Comparison of ENCODE assay signal across 20 cellular contexts in genomic region chr11:73230931-73231330, GRCh38. TPM values are rescaled to one million over a fixed set of nuclear protein-coding genes. Genes with fewer than 3 reads are reported as not detected.
DNase-seq lines count a peak whose midpoint lies in the region; FAIRE-seq and TF ChIP-seq lines count a peak whose summit lies in the region.
"Had no signal": no experiment of that assay in that cellular context is flagged by ENCODE, and none has a peak within 500 bp of the region (broad histone marks: within the 10 kb centered on the region; RNA-seq: fewer than 3 reads in every experiment).

No MANE protein-coding gene starts in this region.

- TF ChIP-seq CTCF in Peyer's patch (IDR thresholded peaks at IDR 0.05) (no peak), kidney (IDR thresholded peaks at IDR 0.05; ENCODE audit: borderline replicate concordance, extremely low read depth, insufficient read depth) (no peak), spleen (IDR thresholded peaks at IDR 0.05 in 8 of 11, conservative IDR thresholded peaks at IDR 0.05 in 3 of 11) (no peak)

- H3K27ac ChIP-seq in Peyer's patch, result no peak overlapping the region
- H3K27ac ChIP-seq in kidney (ENCODE audit: low read depth in 2 of 2, low read length in 2 of 2), result no peak overlapping the region
- H3K27ac ChIP-seq in spleen, result no peak overlapping the region
- H3K27ac ChIP-seq: SJSA1 had no signal

- H3K4me3 ChIP-seq in Peyer's patch, result no peak overlapping the region
- H3K4me3 ChIP-seq in kidney (ENCODE audit: low read length in 2 of 2), result no peak overlapping the region
- H3K4me3 ChIP-seq in spleen, result no peak overlapping the region
- H3K4me3 ChIP-seq: SJSA1 had no signal

- peak; percentile 44 for DNase-seq in activated effector memory CD4-positive, alpha-beta T cell treated with anti-CD3 and anti-CD28 coated beads, Interleukin-2, amount 50 U/mL, for 16 hours
- no peak for DNase-seq in activated effector memory CD4-positive, alpha-beta T cell treated with Interleukin-2 at 50 U/mL for 16 hours
- DNase-seq in Peyer's patch (peak in 2 of 3 donors; percentile 9 to 32), kidney (peak; percentile 48), spleen (peak; percentile 31), T-helper 9 cell (no peak), NCI-H446 (lab: John Stamatoyannopoulos, UW) (no peak), NCI-H748 treated with DMSO at 0.1 percent for 48 hours (lab: John Stamatoyannopoulos, UW) (no peak)
- DNase-seq: AML-193, COR-L47, DMS153, EL, NCI-H1048, NCI-H1436 treated with DMSO at 0.1 percent for 48 hours, NCI-H2081 treated with DMSO at 0.1 percent for 48 hours, NCI-H2227 treated with DMSO at 0.1 percent for 48 hours, NCI-H526 had no signal

- H3K27me3 ChIP-seq in Peyer's patch (no peaks in the 10 kb centered on the region), spleen (replicated peaks in 1 of 7) (no peaks in the 10 kb centered on the region)
- H3K27me3 ChIP-seq: SJSA1 had no signal

- FAIRE-seq in kidney (lab: Jason Lieb, UNC), result no peak
- FAIRE-seq: GM19239 had no signal

- peaks cover 0 to 9% (median 0%) of the 10 kb centered on the region in 4 donors for H3K4me1 ChIP-seq in Peyer's patch
- H3K4me1 ChIP-seq in kidney (ENCODE audit: control insufficient read depth in 1 of 2, insufficient read depth in 1 of 2, low read depth in 1 of 2, low read length in 2 of 2), result no peaks in the 10 kb centered on the region
- H3K4me1 ChIP-seq in spleen, result peaks cover 0 to 16% (median 3%) of the 10 kb centered on the region in 6 donors
- H3K4me1 ChIP-seq: SJSA1 had no signal

- TF ChIP-seq POLR2A in Peyer's patch (IDR thresholded peaks at IDR 0.05), result no peak
- TF ChIP-seq POLR2A in spleen (IDR thresholded peaks at IDR 0.05), result no peak

- peaks cover 0 to 14% (median 0%) of the 10 kb centered on the region in 3 donors for H3K36me3 ChIP-seq in Peyer's patch
- no peaks in the 10 kb centered on the region for H3K36me3 ChIP-seq in kidney (ENCODE audit: control insufficient read depth in 1 of 2, insufficient read depth in 2 of 2, low read length in 2 of 2)
- H3K36me3 ChIP-seq in spleen, result peaks cover 0 to 54% (median 2%) of the 10 kb centered on the region in 6 donors
- H3K36me3 ChIP-seq: SJSA1 had no signal

- 88 to 95% (median 94%) methylated on average over 7 of the region's 7 CpGs for whole genome bisulfite sequencing in spleen, 5 donors

- intact Hi-C loops in kidney (cut with DNase I) (no loop called here), spleen (cut with DNase I; ENCODE audit: low total_unique reads) (no loop called here)

- H3K9ac ChIP-seq in kidney (ENCODE audit: low read length in 2 of 2), result no peak overlapping the region

- H3K9me3 ChIP-seq in Peyer's patch (no peaks in the 10 kb centered on the region), kidney (ENCODE audit: control insufficient read depth in 1 of 2, low read length in 2 of 2) (no peaks in the 10 kb centered on the region), spleen (no peaks in the 10 kb centered on the region)
- H3K9me3 ChIP-seq: SJSA1 had no signal

RNA-seq across cellular contexts. Expression of gene P2RY2, which starts 12.8 kb away (rescaled TPM):
- 10 to 100 TPM in 3 of 4 donors, 1 to 10 TPM in 1; 6.6 to 42.7 (median 33.5) TPM for total RNA-seq in Peyer's patch
- total RNA-seq in kidney, result 9.7 TPM
- 1.3 TPM for polyA plus RNA-seq in kidney (ENCODE audit: insufficient read depth, low read depth, low replicate concordance)
- total RNA-seq in spleen, result 10 to 100 TPM in 5 of 7 donors, 1 to 10 TPM in 2; 8.3 to 17.5 (median 12.0) TPM
- 1 to 10 TPM in 2 of 3 donors, under 1 TPM in 1; 0.99 to 3.3 (median 1.2) TPM for polyA plus RNA-seq in spleen
- total RNA-seq: SJSA1 had no signal

RNA-seq across cellular contexts. Expression of gene P2RY6, which starts 41.2 kb away (rescaled TPM):
- total RNA-seq in Peyer's patch (1 to 10 TPM in 3 of 4 donors, not detected in 1; 1.5 to 6.6 (median 2.3) TPM), kidney (17.9 TPM), spleen (100 to 1,000 TPM in 1 of 7 donors, 10 to 100 TPM in 6; 41.1 to 109 (median 63.9) TPM)
- polyA plus RNA-seq in kidney (ENCODE audit: insufficient read depth, low read depth, low replicate concordance) (6.7 TPM), spleen (10 to 100 TPM in 2 of 3 donors, 1 to 10 TPM in 1; 8.2 to 25.2 (median 10.6) TPM)
- total RNA-seq: MCF 10A, SJSA1 had no signal

Comparison
In these comparisons a context has a peak if more than half of its experiments do, and no peak if none do; other contexts are left out.
1. DNase-seq: peak in activated effector memory CD4-positive, alpha-beta T cell treated with anti-CD3 and anti-CD28 coated beads, Interleukin-2, amount 50 U/mL, for 16 hours (single experiment), Peyer's patch (2 of 3), kidney (single experiment) and spleen (single experiment); none in activated effector memory CD4-positive, alpha-beta T cell treated with Interleukin-2 at 50 U/mL for 16 hours (single experiment), T-helper 9 cell (single experiment), NCI-H446 (0 of 2) and NCI-H748 treated with DMSO at 0.1 percent for 48 hours (single experiment).